In genomic region chr12:69502342-69503081, GRCh38 we compare ENCODE assay signal across 19 cellular contexts. TPM values are rescaled to one million over a fixed set of nuclear protein-coding genes. Genes with fewer than 3 reads are reported as not detected.
DNase-seq lines count a peak whose midpoint lies in the region; ATAC-seq, FAIRE-seq and TF ChIP-seq lines count a peak whose summit lies in the region.
"Had no signal": no experiment of that assay in that cellular context is flagged by ENCODE, and none has a peak within 500 bp of the region (broad histone marks: within the 10 kb centered on the region; RNA-seq: fewer than 3 reads in every experiment).

No MANE protein-coding gene starts in this region.

- H3K9ac ChIP-seq in OCI-LY3 (ENCODE audit: low read length), result no peak overlapping the region

- H3K9me3 ChIP-seq in OCI-LY3 (ENCODE audit: insufficient read depth, low read length) (no peaks in the 10 kb centered on the region), right atrium auricular region (no peaks in the 10 kb centered on the region)
- H3K9me3 ChIP-seq: neutrophil had no signal

- H3K36me3 Mint-ChIP-seq in osteocyte (ENCODE audit: unreplicated experiment), result no peaks in the 10 kb centered on the region
- peaks cover 4% of the 10 kb centered on the region for H3K36me3 Mint-ChIP-seq in activated T-cell treated with anti-CD3 and anti-CD28 coated beads, Interleukin-2, amount 50 U/mL, for 4 hours (ENCODE audit: insufficient read depth)

- peaks cover 57% of the 10 kb centered on the region for H3K4me1 ChIP-seq in OCI-LY3 (ENCODE audit: low read length)
- peaks cover 0 to 35% of the 10 kb centered on the region in 2 donors for H3K4me1 ChIP-seq in right atrium auricular region

- ATAC-seq in activated T-cell treated with anti-CD3 and anti-CD28 coated beads, Interleukin-2, amount 50 U/mL, for 4 hours, result no peak
- ATAC-seq: activated T-helper 17 cell treated with anti-CD3 and anti-CD28 coated beads, Interleukin-2, amount 50 U/mL, for 72 hours; esophagus mucosa had no signal

- peak overlapping the region; percentile 45 for H3K27ac Mint-ChIP-seq in osteocyte (ENCODE audit: unreplicated experiment)
- H3K27ac Mint-ChIP-seq: activated T-helper 17 cell treated with anti-CD3 and anti-CD28 coated beads, Interleukin-2, amount 50 U/mL, for 72 hours; dendritic cell treated with granulocyte-macrophage colony-stimulating factor and Interleukin-4, amounts not matched to agents 40 ng/mL and 50 ng/mL, for 4 days had no signal

- H3K79me2 ChIP-seq in OCI-LY3 (ENCODE audit: low read length), result peaks cover 83% of the 10 kb centered on the region

- H3K27ac ChIP-seq in OCI-LY3 (ENCODE audit: low read length) (no peak overlapping the region), right atrium auricular region (no peak overlapping the region)
- H3K27ac ChIP-seq: HL-60, neutrophil had no signal

- peak overlapping the region; percentile 56; the same call in 1 of the 2 replicates for H3K4me2 ChIP-seq in OCI-LY3 (ENCODE audit: low read length)

- no peaks in the 10 kb centered on the region for H3K27me3 ChIP-seq in OCI-LY3 (ENCODE audit: low read depth, low read length)
- no peaks in the 10 kb centered on the region for H3K27me3 ChIP-seq in bronchial epithelial cell (ENCODE audit: control insufficient read depth, insufficient read depth, low read length)
- H3K27me3 ChIP-seq in right atrium auricular region, result no peaks in the 10 kb centered on the region
- H3K27me3 ChIP-seq: neutrophil had no signal

- no peak for TF ChIP-seq CTCF in OCI-LY3 (IDR thresholded peaks at IDR 0.05; ENCODE audit: low read depth, low read length)
- no peak for TF ChIP-seq CTCF in bronchial epithelial cell (IDR thresholded peaks at IDR 0.05; ENCODE audit: insufficient read depth, low read length, severe bottlenecking)
- no peak for TF ChIP-seq CTCF in osteocyte (IDR thresholded peaks at IDR 0.05)
- no peak for TF ChIP-seq CTCF in right atrium auricular region (IDR thresholded peaks at IDR 0.05)

- no peak overlapping the region for H3K4me3 ChIP-seq in OCI-LY3 (ENCODE audit: low read length)
- H3K4me3 ChIP-seq in bronchial epithelial cell (ENCODE audit: low read depth, low read length), result no peak overlapping the region
- H3K4me3 ChIP-seq in right atrium auricular region, result no peak overlapping the region
- H3K4me3 ChIP-seq: lung had no signal

- no peaks in the 10 kb centered on the region for H3K27me3 Mint-ChIP-seq in osteocyte (ENCODE audit: unreplicated experiment)
- no peaks in the 10 kb centered on the region for H3K27me3 Mint-ChIP-seq in activated T-cell treated with anti-CD3 and anti-CD28 coated beads, Interleukin-2, amount 50 U/mL, for 4 hours (ENCODE audit: low read depth)
- H3K27me3 Mint-ChIP-seq: activated T-helper 17 cell treated with anti-CD3 and anti-CD28 coated beads, Interleukin-2, amount 50 U/mL, for 72 hours; dendritic cell treated with granulocyte-macrophage colony-stimulating factor and Interleukin-4, amounts not matched to agents 40 ng/mL and 50 ng/mL, for 4 days had no signal

- H3K4me3 Mint-ChIP-seq in osteocyte (ENCODE audit: unreplicated experiment), result no peak overlapping the region
- no peak overlapping the region for H3K4me3 Mint-ChIP-seq in activated T-cell treated with anti-CD3 and anti-CD28 coated beads, Interleukin-2, amount 50 U/mL, for 4 hours
- H3K4me3 Mint-ChIP-seq: activated T-helper 17 cell treated with anti-CD3 and anti-CD28 coated beads, Interleukin-2, amount 50 U/mL, for 72 hours; dendritic cell treated with granulocyte-macrophage colony-stimulating factor and Interleukin-4, amounts not matched to agents 40 ng/mL and 50 ng/mL, for 4 days had no signal

- H3K36me3 ChIP-seq in OCI-LY3 (replicated peaks; ENCODE audit: low read depth, low read length) (no peaks in the 10 kb centered on the region), bronchial epithelial cell (ENCODE audit: control insufficient read depth, insufficient read depth, low read length) (no peaks in the 10 kb centered on the region), right atrium auricular region (no peaks in the 10 kb centered on the region)
- H3K36me3 ChIP-seq: neutrophil had no signal

- no peak for FAIRE-seq in bronchial epithelial cell (lab: Jason Lieb, UNC)

- H3K9me3 Mint-ChIP-seq in osteocyte (ENCODE audit: unreplicated experiment), result no peaks in the 10 kb centered on the region
- H3K9me3 Mint-ChIP-seq in activated T-cell treated with anti-CD3 and anti-CD28 coated beads, Interleukin-2, amount 50 U/mL, for 4 hours, result no peaks in the 10 kb centered on the region
- H3K9me3 Mint-ChIP-seq: activated T-helper 17 cell treated with anti-CD3 and anti-CD28 coated beads, Interleukin-2, amount 50 U/mL, for 72 hours; dendritic cell treated with granulocyte-macrophage colony-stimulating factor and Interleukin-4, amounts not matched to agents 40 ng/mL and 50 ng/mL, for 4 days had no signal

- H3K4me1 Mint-ChIP-seq in osteocyte (ENCODE audit: unreplicated experiment), result peaks cover 68% of the 10 kb centered on the region
- peaks cover 63% of the 10 kb centered on the region for H3K4me1 Mint-ChIP-seq in activated T-cell treated with anti-CD3 and anti-CD28 coated beads, Interleukin-2, amount 50 U/mL, for 4 hours (ENCODE audit: low read depth)

- H2AFZ ChIP-seq in OCI-LY3 (ENCODE audit: low read depth, low read length), result no peak overlapping the region

- peaks cover 29% of the 10 kb centered on the region for H4K20me1 ChIP-seq in OCI-LY3 (ENCODE audit: insufficient read depth, low read length)

- DNase-seq in EL (peak; percentile 90), bronchial epithelial cell (ENCODE audit: low read depth) (peak; percentile 15), osteocyte (ENCODE audit: extremely low spot score, unreplicated experiment) (no peak), 8988T (no peak), SKM-1 treated with dmso at 0.1 percent for 144 hours (lab: John Stamatoyannopoulos, UW; ENCODE audit: unreplicated experiment) (no peak), right atrium auricular region (ENCODE audit: low spot score) (no peak)
- DNase-seq in activated T-cell treated with anti-CD3 and anti-CD28 coated beads, Interleukin-2, amount 50 U/mL, for 4 hours, result no peak
- DNase-seq: activated CD4-positive, alpha-beta T cell treated with anti-CD3 and anti-CD28 coated beads, Interleukin-2, amount 50 U/mL, for 4 hours; DMS153; Karpas-422; NCI-H187 treated with DMSO at 0.1 percent for 48 hours; NCI-H526 treated with DMSO at 0.1 percent for 48 hours had no signal

RNA-seq across cellular contexts. Expression of gene FRS2, which starts 32.3 kb away (rescaled TPM):
- total RNA-seq in bronchial epithelial cell, result 25.5 and 27.1 TPM in 2 replicates
- total RNA-seq in osteocyte, result 45.5 and 48.0 TPM in 2 replicates
- 10 to 100 TPM in 1 of 3 donors, 1 to 10 TPM in 2; 8.9 to 10.8 (median 9.9) TPM for total RNA-seq in activated T-cell treated with anti-CD3 and anti-CD28 coated beads, Interleukin-2, amount 50 U/mL, for 4 hours
- total RNA-seq in right atrium auricular region, result 10 to 100 TPM; 25.9 to 32.5 TPM

Comparison
In these comparisons a context has a peak if more than half of its experiments do, and no peak if none do; other contexts are left out.
1. DNase-seq: peak in EL (single experiment) and bronchial epithelial cell (single experiment); none in osteocyte (single experiment), activated T-cell treated with anti-CD3 and anti-CD28 coated beads, Interleukin-2, amount 50 U/mL, for 4 hours (single experiment), 8988T (single experiment), SKM-1 treated with dmso at 0.1 percent for 144 hours (single experiment) and right atrium auricular region (single experiment).